Comparison of ENCODE assay signal across 27 cellular contexts in genomic region chr10:71011141-71011540, GRCh38.
"Had no signal": no experiment of that assay in that cellular context is flagged by ENCODE, and none has a peak within 500 bp of the region (broad histone marks: within the 10 kb centered on the region; RNA-seq: fewer than 3 reads in every experiment).

No MANE protein-coding gene starts in this region.

- H3K36me3 ChIP-seq: left lung, lower lobe of right lung, right atrium auricular region, right lobe of liver, tibial nerve, uterus had no signal

- H3K9me3 ChIP-seq: left lung, lower lobe of right lung, right atrium auricular region, right lobe of liver, tibial nerve, uterus had no signal

- H3K9ac ChIP-seq: parathyroid adenoma had no signal

- H3K4me3 ChIP-seq: left lung, lower lobe of right lung, right atrium auricular region, right lobe of liver, smooth muscle cell, tibial nerve, uterus had no signal

- H3K27me3 ChIP-seq: right atrium auricular region, right lobe of liver, uterus had no signal

- H3K9me3 Mint-ChIP-seq: immature natural killer cell; mesothelial cell of epicardium; natural killer cell; nephron progenitor cell; stimulated activated memory B cell treated with anti-CD40 and anti-IgM and Interleukin-4, amounts not matched to agents 10 μg/mL and 1 μg/mL and 100 μg/mL, for 72 hours; stimulated activated naive CD8-positive, alpha-beta T cell treated with anti-CD3 and anti-CD28 coated beads, Interleukin-15, amount 100 ng/mL, for 72 hours; type B pancreatic cell had no signal

- H3K27ac ChIP-seq: left lung, lower lobe of right lung, parathyroid adenoma, right atrium auricular region, right lobe of liver, tibial nerve, uterus had no signal

- H3K4me1 Mint-ChIP-seq: immature natural killer cell; mesothelial cell of epicardium; stimulated activated memory B cell treated with anti-CD40 and anti-IgM and Interleukin-4, amounts not matched to agents 10 μg/mL and 1 μg/mL and 100 μg/mL, for 72 hours had no signal

- H3K4me3 Mint-ChIP-seq: immature natural killer cell; mesothelial cell of epicardium; natural killer cell; nephron progenitor cell; stimulated activated memory B cell treated with anti-CD40 and anti-IgM and Interleukin-4, amounts not matched to agents 10 μg/mL and 1 μg/mL and 100 μg/mL, for 72 hours; stimulated activated naive CD8-positive, alpha-beta T cell treated with anti-CD3 and anti-CD28 coated beads, Interleukin-15, amount 100 ng/mL, for 72 hours; type B pancreatic cell had no signal

- ATAC-seq: left colon; left lung; lower lobe of right lung; natural killer cell; right lobe of liver; stimulated activated memory B cell treated with anti-CD40 and anti-IgM and Interleukin-4, amounts not matched to agents 10 μg/mL and 1 μg/mL and 100 μg/mL, for 72 hours; stimulated activated naive CD8-positive, alpha-beta T cell treated with anti-CD3 and anti-CD28 coated beads, Interleukin-15, amount 100 ng/mL, for 72 hours had no signal

- H3K27ac Mint-ChIP-seq: immature natural killer cell; mesothelial cell of epicardium; naive B cell; natural killer cell; nephron progenitor cell; progenitor cell of endocrine pancreas; stimulated activated memory B cell treated with anti-CD40 and anti-IgM and Interleukin-4, amounts not matched to agents 10 μg/mL and 1 μg/mL and 100 μg/mL, for 72 hours; type B pancreatic cell had no signal

- DNase-seq: immature natural killer cell; kidney; left colon; left lung; lower lobe of right lung; mammary epithelial cell; mesenchymal stem cell; naive B cell; natural killer cell; nephron progenitor cell; nucleus accumbens; right lobe of liver; stimulated activated CD4-positive, alpha-beta T cell treated with anti-CD3 and anti-CD28 coated beads, Interleukin-1b, Interleukin-23, amount 100 ng/mL, for 48 hours; stimulated activated CD4-positive, alpha-beta T cell treated with anti-CD3 and anti-CD28 coated beads, Interleukin-2, amount 100 ng/mL, for 48 hours; stimulated activated CD4-positive, alpha-beta T cell treated with anti-CD3 and anti-CD28 coated beads, Interleukin-4, amount 100 ng/mL, for 4 hours; stimulated activated CD8-positive, alpha-beta memory T cell treated with anti-CD3 and anti-CD28 coated beads, Interleukin-4, amount 100 ng/mL, for 48 hours; stimulated activated naive CD4-positive, alpha-beta T cell treated with Interleukin-2 at 50 U/mL for 16 hours; stimulated activated naive CD8-positive, alpha-beta T cell treated with anti-CD3 and anti-CD28 coated beads, Interleukin-15, amount 100 ng/mL, for 72 hours; uterus had no signal

- H3K4me1 ChIP-seq: left lung, lower lobe of right lung, parathyroid adenoma, right lobe of liver, tibial nerve, uterus had no signal

- H3K79me2 ChIP-seq: parathyroid adenoma had no signal

- H3K36me3 Mint-ChIP-seq: immature natural killer cell; mesothelial cell of epicardium; naive B cell; natural killer cell; stimulated activated memory B cell treated with anti-CD40 and anti-IgM and Interleukin-4, amounts not matched to agents 10 μg/mL and 1 μg/mL and 100 μg/mL, for 72 hours; type B pancreatic cell had no signal

- H3K4me2 ChIP-seq: smooth muscle cell had no signal

- H2AFZ ChIP-seq: parathyroid adenoma had no signal
